ENCODE assay signal across 39 cellular contexts in the genomic region with DNA sequence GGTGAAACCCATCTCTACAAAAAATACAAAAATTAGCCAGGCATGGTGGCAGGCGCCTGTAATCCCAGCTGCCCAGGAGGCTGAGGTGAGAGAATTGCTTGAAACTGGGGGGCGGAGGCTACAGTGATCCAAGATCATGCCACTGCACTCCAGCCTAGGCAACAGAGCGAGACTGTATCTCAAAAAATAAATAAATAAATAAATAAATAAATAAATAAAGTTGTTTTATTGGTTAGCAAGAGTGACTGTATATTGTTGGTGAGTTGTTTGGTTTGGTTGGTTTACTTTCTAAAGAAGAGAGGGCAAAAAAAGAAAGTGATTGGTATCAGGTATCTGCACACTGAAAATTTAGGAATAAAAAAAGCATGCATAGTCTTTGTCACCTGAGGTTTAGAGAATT.
"Had no signal": no experiment of that assay in that cellular context is flagged by ENCODE, and none has a peak within 500 bp of the region (broad histone marks: within the 10 kb centered on the region; RNA-seq: fewer than 3 reads in every experiment).

No MANE protein-coding gene starts in this region.

- H3K36me3 ChIP-seq: adrenal gland, ascending aorta, brain microvascular endothelial cell, breast epithelium, cardiac muscle cell had no signal

- H3K4me1 Mint-ChIP-seq: activated naive CD4-positive, alpha-beta T cell treated with anti-CD3 and anti-CD28 coated beads, Interleukin-2, amount 50 U/mL, for 24 hours; central memory CD8-positive, alpha-beta T cell had no signal

- H3K4me1 ChIP-seq: adrenal gland, ascending aorta, body of pancreas, breast epithelium had no signal

- H3K27me3 Mint-ChIP-seq: activated naive CD4-positive, alpha-beta T cell treated with anti-CD3 and anti-CD28 coated beads, Interleukin-2, amount 10 ng/mL, durations not matched to agents 7 days and 5 days; activated naive CD4-positive, alpha-beta T cell treated with anti-CD3 and anti-CD28 coated beads, Interleukin-2, amount 50 U/mL, for 24 hours; activated naive CD8-positive, alpha-beta T cell; activated naive CD8-positive, alpha-beta T cell treated with anti-CD3 and anti-CD28 coated beads for 36 hours; activated naive CD8-positive, alpha-beta T cell treated with anti-CD3 and anti-CD28 coated beads, Interleukin-2, amount 10 ng/mL, durations not matched to agents 7 days and 5 days; activated naive CD8-positive, alpha-beta T cell treated with anti-CD3 and anti-CD28 coated beads, Interleukin-2, amount 50 U/mL, for 24 hours; activated T-helper 17 cell treated with anti-CD3 and anti-CD28 coated beads, Interleukin-2, amount 50 U/mL, for 72 hours; brain; central memory CD8-positive, alpha-beta T cell had no signal

- H3K36me3 Mint-ChIP-seq: activated naive CD4-positive, alpha-beta T cell treated with anti-CD3 and anti-CD28 coated beads, Interleukin-2, amount 50 U/mL, for 72 hours had no signal

- H3K27ac ChIP-seq: adrenal gland, ascending aorta, body of pancreas, brain microvascular endothelial cell, breast epithelium, cardiac muscle cell had no signal

- H3K27ac Mint-ChIP-seq: activated naive CD4-positive, alpha-beta T cell treated with anti-CD3 and anti-CD28 coated beads for 36 hours; activated naive CD4-positive, alpha-beta T cell treated with anti-CD3 and anti-CD28 coated beads, Interleukin-2, amount 10 ng/mL, durations not matched to agents 7 days and 5 days; activated naive CD4-positive, alpha-beta T cell treated with anti-CD3 and anti-CD28 coated beads, Interleukin-2, amount 50 U/mL, for 24 hours; activated naive CD4-positive, alpha-beta T cell treated with anti-CD3 and anti-CD28 coated beads, Interleukin-2, amount 50 U/mL, for 72 hours; activated naive CD8-positive, alpha-beta T cell; activated naive CD8-positive, alpha-beta T cell treated with anti-CD3 and anti-CD28 coated beads for 36 hours; activated naive CD8-positive, alpha-beta T cell treated with anti-CD3 and anti-CD28 coated beads, Interleukin-2, amount 10 ng/mL, durations not matched to agents 7 days and 5 days; activated naive CD8-positive, alpha-beta T cell treated with anti-CD3 and anti-CD28 coated beads, Interleukin-2, amount 50 U/mL, for 24 hours; activated T-cell treated with anti-CD3 and anti-CD28 coated beads, Interleukin-2, amount 50 U/mL, for 24 hours; activated T-cell treated with anti-CD3 and anti-CD28 coated beads, Interleukin-2, amount 50 U/mL, for 72 hours; activated T-helper 1 cell treated with anti-CD3 and anti-CD28 coated beads, Interleukin-12 subunit alpha, Interleukin-12 subunit beta, Interleukin-2, Interleukin-4 antibody, amounts not matched to agents 30 ng/mL and 10 ng/mL and 1 ng/mL, durations not matched to agents 14 hours and 24 hours and 36 hours; activated T-helper 17 cell treated with anti-CD3 and anti-CD28 coated beads, Interleukin-2, amount 50 U/mL, for 72 hours; activated T-helper 2 cell treated with anti-CD3 and anti-CD28 coated beads, Interferon-gamma antibody, Interleukin-2, Interleukin-4, amounts not matched to agents 10 μg/mL and 5 μg/mL and 100 μg/mL, durations not matched to agents 14 hours and 24 hours and 36 hours had no signal

- H3K4me3 ChIP-seq: adrenal gland, ascending aorta, body of pancreas, breast epithelium, cardiac muscle cell had no signal

- H3K27me3 ChIP-seq: adrenal gland, ascending aorta, body of pancreas, brain microvascular endothelial cell, cardiac muscle cell had no signal

- DNase-seq: activated effector memory CD4-positive, alpha-beta T cell treated with anti-CD3 and anti-CD28 coated beads, Interleukin-2, amount 50 U/mL, for 16 hours; activated effector memory CD4-positive, alpha-beta T cell treated with Interleukin-2 at 50 U/mL for 16 hours; activated gamma-delta T cell; activated gamma-delta T cell treated with Interleukin-2 at 50 U/mL for 16 hours; activated naive CD4-positive, alpha-beta T cell; activated naive CD4-positive, alpha-beta T cell treated with anti-CD3 and anti-CD28 coated beads for 36 hours; activated naive CD4-positive, alpha-beta T cell treated with anti-CD3 and anti-CD28 coated beads, Interleukin-2, amount 10 ng/mL, durations not matched to agents 7 days and 5 days; activated naive CD4-positive, alpha-beta T cell treated with anti-CD3 and anti-CD28 coated beads, Interleukin-2, amount 50 U/mL, for 16 hours; activated naive CD4-positive, alpha-beta T cell treated with Interleukin-2 at 50 U/mL for 16 hours; activated naive CD8-positive, alpha-beta T cell treated with anti-CD3 and anti-CD28 coated beads for 36 hours; activated naive CD8-positive, alpha-beta T cell treated with anti-CD3 and anti-CD28 coated beads, Interleukin-2, amount 10 ng/mL, durations not matched to agents 7 days and 5 days; activated naive CD8-positive, alpha-beta T cell treated with anti-CD3 and anti-CD28 coated beads, Interleukin-2, amount 50 U/mL, for 24 hours; activated T-cell treated with anti-CD3 and anti-CD28 coated beads, Interleukin-2, amount 50 U/mL, for 1 hour; activated T-cell treated with anti-CD3 and anti-CD28 coated beads, Interleukin-2, amount 50 U/mL, for 24 hours; activated T-cell treated with anti-CD3 and anti-CD28 coated beads, Interleukin-2, amount 50 U/mL, for 4 hours; activated T-cell treated with anti-CD3 and anti-CD28 coated beads, Interleukin-2, amount 50 U/mL, for 48 hours; activated T-cell treated with anti-CD3 and anti-CD28 coated beads, Interleukin-2, amount 50 U/mL, for 72 hours; adrenal gland; amniotic stem cell; amygdala; anterior cingulate cortex; aorta; body of pancreas; brain microvascular endothelial cell; caudate nucleus; central memory CD4-positive, alpha-beta T cell; cerebellar nuclear complex had no signal

- FAIRE-seq: bronchial epithelial cell had no signal

- H3K9me3 Mint-ChIP-seq: activated naive CD4-positive, alpha-beta T cell treated with anti-CD3 and anti-CD28 coated beads for 36 hours; activated naive CD4-positive, alpha-beta T cell treated with anti-CD3 and anti-CD28 coated beads, Interleukin-2, amount 50 U/mL, for 24 hours; activated naive CD4-positive, alpha-beta T cell treated with anti-CD3 and anti-CD28 coated beads, Interleukin-2, amount 50 U/mL, for 72 hours; activated naive CD8-positive, alpha-beta T cell treated with anti-CD3 and anti-CD28 coated beads for 36 hours; activated naive CD8-positive, alpha-beta T cell treated with anti-CD3 and anti-CD28 coated beads, Interleukin-2, amount 50 U/mL, for 24 hours; activated T-cell treated with anti-CD3 and anti-CD28 coated beads, Interleukin-2, amount 50 U/mL, for 4 hours; activated T-cell treated with anti-CD3 and anti-CD28 coated beads, Interleukin-2, amount 50 U/mL, for 72 hours; activated T-helper 1 cell treated with anti-CD3 and anti-CD28 coated beads, Interleukin-12 subunit alpha, Interleukin-12 subunit beta, Interleukin-2, Interleukin-4 antibody, amounts not matched to agents 30 ng/mL and 10 ng/mL and 1 ng/mL, durations not matched to agents 14 hours and 24 hours and 36 hours; activated T-helper 17 cell treated with anti-CD3 and anti-CD28 coated beads, Interleukin-2, amount 50 U/mL, for 72 hours; central memory CD8-positive, alpha-beta T cell had no signal

- H3K9me3 ChIP-seq: adrenal gland, ascending aorta, body of pancreas, breast epithelium had no signal

- H3K4me3 Mint-ChIP-seq: activated naive CD4-positive, alpha-beta T cell treated with anti-CD3 and anti-CD28 coated beads for 36 hours; activated naive CD4-positive, alpha-beta T cell treated with anti-CD3 and anti-CD28 coated beads, Interleukin-2, amount 10 ng/mL, durations not matched to agents 7 days and 5 days; activated naive CD4-positive, alpha-beta T cell treated with anti-CD3 and anti-CD28 coated beads, Interleukin-2, amount 50 U/mL, for 24 hours; activated naive CD8-positive, alpha-beta T cell; activated naive CD8-positive, alpha-beta T cell treated with anti-CD3 and anti-CD28 coated beads for 36 hours; activated naive CD8-positive, alpha-beta T cell treated with anti-CD3 and anti-CD28 coated beads, Interleukin-2, amount 10 ng/mL, durations not matched to agents 7 days and 5 days; activated naive CD8-positive, alpha-beta T cell treated with anti-CD3 and anti-CD28 coated beads, Interleukin-2, amount 50 U/mL, for 24 hours; activated T-cell treated with anti-CD3 and anti-CD28 coated beads, Interleukin-2, amount 50 U/mL, for 24 hours; activated T-cell treated with anti-CD3 and anti-CD28 coated beads, Interleukin-2, amount 50 U/mL, for 4 hours; activated T-cell treated with anti-CD3 and anti-CD28 coated beads, Interleukin-2, amount 50 U/mL, for 72 hours; activated T-helper 1 cell treated with anti-CD3 and anti-CD28 coated beads, Interleukin-12 subunit alpha, Interleukin-12 subunit beta, Interleukin-2, Interleukin-4 antibody, amounts not matched to agents 30 ng/mL and 10 ng/mL and 1 ng/mL, durations not matched to agents 14 hours and 24 hours and 36 hours; activated T-helper 17 cell treated with anti-CD3 and anti-CD28 coated beads, Interleukin-2, amount 50 U/mL, for 72 hours; brain; central memory CD8-positive, alpha-beta T cell had no signal
